In the genomic region with DNA sequence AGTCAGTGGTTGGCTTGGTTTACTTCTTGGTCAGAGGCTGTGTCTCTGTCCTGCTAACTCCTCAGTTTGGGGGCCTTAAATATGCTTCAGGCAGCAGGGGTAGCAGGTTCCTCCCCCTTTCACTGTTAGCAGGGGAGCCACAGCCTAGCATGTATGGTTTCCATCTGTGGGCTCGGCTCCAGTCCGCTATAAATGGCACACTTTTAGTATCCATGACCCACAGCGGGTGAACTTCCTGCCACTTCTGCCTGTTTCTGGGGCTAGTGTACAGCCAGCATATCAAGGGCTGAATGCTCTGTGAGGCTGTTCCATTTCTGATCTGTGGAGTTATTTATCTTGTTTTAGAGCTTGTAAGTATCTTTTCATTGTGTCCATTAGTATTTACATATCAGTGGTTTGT, we compare ENCODE assay signal across 16 cellular contexts. TPM values are rescaled to one million over a fixed set of nuclear protein-coding genes. Genes with fewer than 3 reads are reported as not detected.
DNase-seq lines count a peak whose midpoint lies in the region; ATAC-seq and TF ChIP-seq lines count a peak whose summit lies in the region.
"Had no signal": no experiment of that assay in that cellular context is flagged by ENCODE, and none has a peak within 500 bp of the region (broad histone marks: within the 10 kb centered on the region; RNA-seq: fewer than 3 reads in every experiment).

No MANE protein-coding gene starts in this region.

- in situ Hi-C loops in astrocyte of the spinal cord (cut with HindIII; ENCODE audit: low sequenced_read_pairs), result no loop called here

- no peaks in the 10 kb centered on the region for H3K9me3 ChIP-seq in AG04450 (ENCODE audit: control insufficient read depth, insufficient read depth, low read length)

- no peak for ATAC-seq in HG02588 (IDR thresholded peaks at IDR 0.05; ENCODE audit: unreplicated experiment)
- ATAC-seq: HCT116, T-helper 17 cell had no signal

- TF ChIP-seq CTCF in AG04450 (IDR thresholded peaks at IDR 0.05; ENCODE audit: low read depth, low read length) (no peak), NB4 (IDR thresholded peaks at IDR 0.05; ENCODE audit: low read depth, low read length) (no peak), astrocyte of the spinal cord (IDR thresholded peaks at IDR 0.05; ENCODE audit: low read depth, low read length) (no peak)

- DNase-seq in AG04450 (ENCODE audit: low read depth, low spot score), result no peak
- DNase-seq in EH (ENCODE audit: low read depth), result peak; percentile 24
- DNase-seq in NB4 (ENCODE audit: low read depth), result peak; percentile 74
- peak; percentile 34 for DNase-seq in astrocyte of the spinal cord (ENCODE audit: low read depth, low spot score)
- no peak for DNase-seq in NCI-H1105 treated with DMSO at 0.1 percent for 48 hours (lab: John Stamatoyannopoulos, UW)
- DNase-seq in iPS-NIHi7 (ENCODE audit: extremely low spot score), result no peak
- no peak for DNase-seq in OCI-M1 (lab: John Stamatoyannopoulos, UW)
- DNase-seq: CD4-positive, alpha-beta T cell; GOT3; NCI-H1048; NCI-H1694 treated with DMSO at 0.1 percent for 48 hours; NCI-H510A treated with DMSO at 0.1 percent for 48 hours; NCI-H82; T-helper 17 cell had no signal

- H3K4me3 ChIP-seq in AG04450 (ENCODE audit: low read depth, low read length), result no peak overlapping the region
- H3K4me3 ChIP-seq in NB4 (ENCODE audit: low read depth, low read length), result no peak overlapping the region
- no peak overlapping the region for H3K4me3 ChIP-seq in astrocyte of the spinal cord (ENCODE audit: low read depth, low read length)

- CTCF ChIA-PET in AG04450 (lab: Charles Lee), result no interaction called here

- H3K27me3 ChIP-seq in AG04450 (ENCODE audit: control insufficient read depth, insufficient read depth, low read length), result no peaks in the 10 kb centered on the region

- peak overlapping the region; percentile 4 for H3K27ac ChIP-seq in AG04450 (ENCODE audit: low read depth, low read length)

- TF ChIP-seq POLR2A in NB4 (IDR thresholded peaks at IDR 0.05; ENCODE audit: extremely low read depth, insufficient read length), result no peak

- POLR2A ChIA-PET in AG04450 (lab: Yijun Ruan, JAX), result no interaction called here

RNA-seq across cellular contexts. Expression of a gene that starts 58.3 kb away (rescaled TPM):
- 97.7 and 137 TPM in 2 replicates for polyA plus RNA-seq in AG04450 (2011; rRNA removed)
- polyA minus RNA-seq in AG04450 (2011; rRNA and poly(A)+ RNA removed), result 13.0 and 20.2 TPM in 2 replicates

Comparison
In these comparisons a context has a peak if more than half of its experiments do, and no peak if none do; other contexts are left out.
1. DNase-seq: peak in EH (single experiment), NB4 (single experiment) and astrocyte of the spinal cord (single experiment); none in AG04450 (single experiment), NCI-H1105 treated with DMSO at 0.1 percent for 48 hours (single experiment), iPS-NIHi7 (single experiment) and OCI-M1 (single experiment).